In the genomic region with DNA sequence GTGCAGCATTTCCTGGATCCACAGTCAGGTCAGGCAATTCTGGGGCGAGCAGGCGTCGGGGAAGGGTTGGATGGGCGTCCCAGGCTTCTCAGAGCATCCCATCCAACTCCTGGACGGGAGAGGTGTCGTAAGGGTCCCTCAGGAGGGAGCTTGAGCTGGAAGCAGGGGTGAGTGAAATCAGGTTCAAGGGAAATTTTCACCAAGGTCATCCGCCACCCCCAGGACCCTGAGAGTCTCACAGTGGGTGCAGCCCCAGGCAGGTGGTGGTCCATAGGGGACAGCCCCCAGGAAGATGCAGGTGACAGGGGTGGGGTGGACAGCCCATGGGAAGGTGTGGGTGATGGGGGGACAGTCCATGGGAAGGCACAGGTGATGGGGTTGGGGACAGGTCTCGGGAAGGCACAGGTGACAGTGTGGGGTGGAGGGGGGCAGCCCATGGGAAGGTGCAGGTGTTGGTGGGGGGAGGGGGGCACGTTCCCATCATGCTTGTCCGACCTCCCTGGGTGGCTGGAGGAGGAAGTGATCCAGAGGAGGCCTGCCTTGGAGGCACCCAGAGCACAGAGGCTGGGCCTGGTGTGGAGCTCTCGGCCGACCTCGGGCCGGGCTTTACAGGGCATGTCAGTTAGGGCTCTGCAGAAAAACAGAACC, we compare ENCODE assay signal across 14 cellular contexts. TPM values are rescaled to one million over a fixed set of nuclear protein-coding genes. Genes with fewer than 3 reads are reported as not detected.
DNase-seq lines count a peak whose midpoint lies in the region; ATAC-seq and TF ChIP-seq lines count a peak whose summit lies in the region.
"Had no signal": no experiment of that assay in that cellular context is flagged by ENCODE, and none has a peak within 500 bp of the region (broad histone marks: within the 10 kb centered on the region; RNA-seq: fewer than 3 reads in every experiment).

No MANE protein-coding gene starts in this region.

- H3K4me1 Mint-ChIP-seq in activated naive CD8-positive, alpha-beta T cell treated with anti-CD3 and anti-CD28 coated beads, Interleukin-2, amount 10 ng/mL, durations not matched to agents 7 days and 5 days: peaks cover 52% of the 10 kb centered on the region
- peaks cover 63% of the 10 kb centered on the region for H3K4me1 Mint-ChIP-seq in activated naive CD8-positive, alpha-beta T cell treated with anti-CD3 and anti-CD28 coated beads, Interleukin-2, amount 50 U/mL, for 24 hours
- peaks cover 41% of the 10 kb centered on the region for H3K4me1 Mint-ChIP-seq in activated CD4-positive, alpha-beta memory T cell treated with anti-CD3 and anti-CD28 coated beads for 36 hours (ENCODE audit: low read depth)
- peaks cover 18% of the 10 kb centered on the region for H3K4me1 Mint-ChIP-seq in type B pancreatic cell (ENCODE audit: unreplicated experiment)

- H3K27ac Mint-ChIP-seq in activated naive CD8-positive, alpha-beta T cell treated with anti-CD3 and anti-CD28 coated beads, Interleukin-2, amount 10 ng/mL, durations not matched to agents 7 days and 5 days: peak overlapping the region; percentile 85
- no peak overlapping the region for H3K27ac Mint-ChIP-seq in activated naive CD8-positive, alpha-beta T cell treated with anti-CD3 and anti-CD28 coated beads, Interleukin-2, amount 50 U/mL, for 24 hours
- H3K27ac Mint-ChIP-seq in activated CD4-positive, alpha-beta memory T cell treated with anti-CD3 and anti-CD28 coated beads for 36 hours: no peak overlapping the region
- H3K27ac Mint-ChIP-seq in type B pancreatic cell: no peak overlapping the region
- H3K27ac Mint-ChIP-seq: IgD-negative memory B cell, memory B cell had no signal

- DNase-seq in activated naive CD8-positive, alpha-beta T cell treated with anti-CD3 and anti-CD28 coated beads, Interleukin-2, amount 10 ng/mL, durations not matched to agents 7 days and 5 days: no peak
- DNase-seq in activated naive CD8-positive, alpha-beta T cell treated with anti-CD3 and anti-CD28 coated beads, Interleukin-2, amount 50 U/mL, for 24 hours: no peak
- peak; percentile 8 for DNase-seq in activated CD4-positive, alpha-beta memory T cell treated with anti-CD3 and anti-CD28 coated beads for 36 hours
- DNase-seq in left lobe of liver (ENCODE audit: low spot score) (peak; percentile 35), type B pancreatic cell (ENCODE audit: extremely low spot score, unreplicated experiment) (peak; percentile 60), SIG-M5 (lab: John Stamatoyannopoulos, UW) (no peak), dermis blood vessel endothelial cell (no peak), NCI-H524 treated with DMSO at 0.1 percent for 48 hours (lab: John Stamatoyannopoulos, UW) (no peak)
- DNase-seq: esophagus squamous epithelium, NCI-H1048, occipital lobe, PC-9 had no signal

- no peaks in the 10 kb centered on the region for H3K9me3 Mint-ChIP-seq in activated naive CD8-positive, alpha-beta T cell treated with anti-CD3 and anti-CD28 coated beads, Interleukin-2, amount 10 ng/mL, durations not matched to agents 7 days and 5 days
- H3K9me3 Mint-ChIP-seq in activated naive CD8-positive, alpha-beta T cell treated with anti-CD3 and anti-CD28 coated beads, Interleukin-2, amount 50 U/mL, for 24 hours: peaks cover under 1% of the 10 kb centered on the region
- H3K9me3 Mint-ChIP-seq in activated CD4-positive, alpha-beta memory T cell treated with anti-CD3 and anti-CD28 coated beads for 36 hours: no peaks in the 10 kb centered on the region
- peaks cover 3% of the 10 kb centered on the region for H3K9me3 Mint-ChIP-seq in type B pancreatic cell

- no peak for ATAC-seq in activated naive CD8-positive, alpha-beta T cell treated with anti-CD3 and anti-CD28 coated beads, Interleukin-2, amount 10 ng/mL, durations not matched to agents 7 days and 5 days (ENCODE audit: low read depth)
- ATAC-seq in activated naive CD8-positive, alpha-beta T cell treated with anti-CD3 and anti-CD28 coated beads, Interleukin-2, amount 50 U/mL, for 24 hours: no peak
- no peak for ATAC-seq in left lobe of liver

- CTCF ChIA-PET in activated CD4-positive, alpha-beta memory T cell treated with anti-CD3 and anti-CD28 coated beads for 36 hours (lab: Charles Lee): no interaction called here

- peak overlapping the region; percentile 22 for H3K4me3 Mint-ChIP-seq in activated naive CD8-positive, alpha-beta T cell treated with anti-CD3 and anti-CD28 coated beads, Interleukin-2, amount 10 ng/mL, durations not matched to agents 7 days and 5 days
- H3K4me3 Mint-ChIP-seq in activated naive CD8-positive, alpha-beta T cell treated with anti-CD3 and anti-CD28 coated beads, Interleukin-2, amount 50 U/mL, for 24 hours: no peak overlapping the region
- peak overlapping the region; percentile 41 for H3K4me3 Mint-ChIP-seq in activated CD4-positive, alpha-beta memory T cell treated with anti-CD3 and anti-CD28 coated beads for 36 hours
- no peak overlapping the region for H3K4me3 Mint-ChIP-seq in type B pancreatic cell
- H3K4me3 Mint-ChIP-seq: memory B cell had no signal

- peaks cover 35% of the 10 kb centered on the region for H3K36me3 Mint-ChIP-seq in activated naive CD8-positive, alpha-beta T cell treated with anti-CD3 and anti-CD28 coated beads, Interleukin-2, amount 10 ng/mL, durations not matched to agents 7 days and 5 days
- peaks cover 17% of the 10 kb centered on the region for H3K36me3 Mint-ChIP-seq in activated naive CD8-positive, alpha-beta T cell treated with anti-CD3 and anti-CD28 coated beads, Interleukin-2, amount 50 U/mL, for 24 hours (ENCODE audit: low read depth)
- peaks cover 11% of the 10 kb centered on the region for H3K36me3 Mint-ChIP-seq in activated CD4-positive, alpha-beta memory T cell treated with anti-CD3 and anti-CD28 coated beads for 36 hours
- H3K36me3 Mint-ChIP-seq in type B pancreatic cell: peaks cover 6% of the 10 kb centered on the region
- H3K36me3 Mint-ChIP-seq: IgD-negative memory B cell, memory B cell had no signal

- no peaks in the 10 kb centered on the region for H3K27me3 Mint-ChIP-seq in activated naive CD8-positive, alpha-beta T cell treated with anti-CD3 and anti-CD28 coated beads, Interleukin-2, amount 10 ng/mL, durations not matched to agents 7 days and 5 days
- H3K27me3 Mint-ChIP-seq in activated naive CD8-positive, alpha-beta T cell treated with anti-CD3 and anti-CD28 coated beads, Interleukin-2, amount 50 U/mL, for 24 hours: peaks cover 6% of the 10 kb centered on the region
- H3K27me3 Mint-ChIP-seq in activated CD4-positive, alpha-beta memory T cell treated with anti-CD3 and anti-CD28 coated beads for 36 hours: peaks cover 18% of the 10 kb centered on the region
- peaks cover 6% of the 10 kb centered on the region for H3K27me3 Mint-ChIP-seq in type B pancreatic cell

- intact Hi-C loops in activated CD4-positive, alpha-beta memory T cell treated with anti-CD3 and anti-CD28 coated beads for 36 hours (cut with micrococcal nuclease): no loop called here

- POLR2A ChIA-PET in activated naive CD8-positive, alpha-beta T cell treated with anti-CD3 and anti-CD28 coated beads, Interleukin-2, amount 10 ng/mL, durations not matched to agents 7 days and 5 days (lab: Charles Lee): interaction anchor here (2.8 kb wide), 1 partner anchor 23 kb away, joined by 13 read pairs; no protein-coding TSS in a partner anchor
- POLR2A ChIA-PET in activated CD4-positive, alpha-beta memory T cell treated with anti-CD3 and anti-CD28 coated beads for 36 hours (lab: Charles Lee): no interaction called here

- TF ChIP-seq CTCF in type B pancreatic cell (conservative IDR thresholded peaks at IDR 0.05): no peak

RNA-seq across cellular contexts. Expression of gene AHRR, which starts 48.9 kb away (rescaled TPM):
- 10 to 100 TPM; 35.7 to 41.6 TPM for total RNA-seq in activated naive CD8-positive, alpha-beta T cell treated with anti-CD3 and anti-CD28 coated beads, Interleukin-2, amount 10 ng/mL, durations not matched to agents 7 days and 5 days
- total RNA-seq in activated CD4-positive, alpha-beta memory T cell treated with anti-CD3 and anti-CD28 coated beads for 36 hours: 10 to 100 TPM; 16.7 to 16.8 TPM
- 0.81 TPM for total RNA-seq in left lobe of liver
- total RNA-seq in type B pancreatic cell (ENCODE audit: low replicate concordance): 7.9 and 13.4 TPM in 2 replicates
- total RNA-seq in dermis blood vessel endothelial cell: 7.4 and 13.4 TPM in 2 replicates

Comparison
In these comparisons a context has a peak if more than half of its experiments do, and no peak if none do; other contexts are left out.
1. H3K4me3 Mint-ChIP-seq: peak in activated naive CD8-positive, alpha-beta T cell treated with anti-CD3 and anti-CD28 coated beads, Interleukin-2, amount 10 ng/mL, durations not matched to agents 7 days and 5 days (single experiment) and activated CD4-positive, alpha-beta memory T cell treated with anti-CD3 and anti-CD28 coated beads for 36 hours (single experiment); none in activated naive CD8-positive, alpha-beta T cell treated with anti-CD3 and anti-CD28 coated beads, Interleukin-2, amount 50 U/mL, for 24 hours (single experiment) and type B pancreatic cell (single experiment).
2. DNase-seq: peak in activated CD4-positive, alpha-beta memory T cell treated with anti-CD3 and anti-CD28 coated beads for 36 hours (single experiment), left lobe of liver (single experiment) and type B pancreatic cell (single experiment); none in activated naive CD8-positive, alpha-beta T cell treated with anti-CD3 and anti-CD28 coated beads, Interleukin-2, amount 10 ng/mL, durations not matched to agents 7 days and 5 days (single experiment), activated naive CD8-positive, alpha-beta T cell treated with anti-CD3 and anti-CD28 coated beads, Interleukin-2, amount 50 U/mL, for 24 hours (single experiment), SIG-M5 (single experiment), dermis blood vessel endothelial cell (single experiment) and NCI-H524 treated with DMSO at 0.1 percent for 48 hours (single experiment).